19 cellular contexts compared by ENCODE assay signal in the genomic region with DNA sequence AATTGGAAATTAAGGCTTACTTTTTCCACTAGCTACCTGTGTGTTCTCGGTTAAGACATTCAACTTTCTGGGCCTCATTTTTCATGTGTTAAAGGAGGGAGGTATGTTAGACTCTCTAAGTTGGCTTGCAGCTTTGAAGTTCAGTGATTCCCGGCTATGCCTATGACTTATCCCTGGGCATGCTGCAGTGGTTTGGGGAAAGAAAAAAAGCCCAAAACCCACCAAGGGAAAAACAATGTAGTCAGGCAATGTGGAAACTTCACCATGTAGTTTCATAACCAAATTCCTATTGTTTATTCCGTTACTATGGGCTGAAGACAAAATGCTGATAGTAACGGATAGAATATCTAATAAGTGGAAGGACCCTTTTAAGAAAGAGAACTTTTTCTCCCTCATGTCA.
DNase-seq lines count a peak whose midpoint lies in the region; ATAC-seq and TF ChIP-seq lines count a peak whose summit lies in the region.
"Had no signal": no experiment of that assay in that cellular context is flagged by ENCODE, and none has a peak within 500 bp of the region (broad histone marks: within the 10 kb centered on the region; RNA-seq: fewer than 3 reads in every experiment).

No MANE protein-coding gene starts in this region.

- peaks cover 47% of the 10 kb centered on the region for H3K4me1 Mint-ChIP-seq in mesothelial cell of epicardium
- H3K4me1 Mint-ChIP-seq: CD14-positive monocyte had no signal

- H3K9me3 Mint-ChIP-seq in mesothelial cell of epicardium: peaks cover 4% of the 10 kb centered on the region

- TF ChIP-seq CTCF in fibroblast of mammary gland (conservative IDR thresholded peaks at IDR 0.05; ENCODE audit: control insufficient read depth, insufficient read depth, low read depth, low read length) (no peak), mesothelial cell of epicardium (IDR thresholded peaks at IDR 0.05; ENCODE audit: unreplicated experiment) (no peak)

- no peak overlapping the region for H3K9ac ChIP-seq in adipocyte (ENCODE audit: low read length)

- H3K36me3 ChIP-seq in adipocyte (ENCODE audit: control insufficient read depth, insufficient read depth, low read length, severe bottlenecking): no peaks in the 10 kb centered on the region

- H3K4me1 ChIP-seq in adipocyte (ENCODE audit: control insufficient read depth, insufficient read depth, low read length): peaks cover 39% of the 10 kb centered on the region
- H3K4me1 ChIP-seq: A549, Caco-2 had no signal

- no peak overlapping the region for H3K4me3 Mint-ChIP-seq in mesothelial cell of epicardium
- H3K4me3 Mint-ChIP-seq: CD14-positive monocyte had no signal

- no peaks in the 10 kb centered on the region for H3K27me3 ChIP-seq in adipocyte (replicated peaks; ENCODE audit: control insufficient read depth, insufficient read depth, low read length)

- peak overlapping the region; percentile 58 for H3K27ac Mint-ChIP-seq in mesothelial cell of epicardium
- H3K27ac Mint-ChIP-seq: CD14-positive monocyte had no signal

- ATAC-seq in GM19452 (IDR thresholded peaks at IDR 0.05; ENCODE audit: unreplicated experiment): no peak
- no peak for ATAC-seq in HG03521 (IDR thresholded peaks at IDR 0.05; ENCODE audit: unreplicated experiment)
- ATAC-seq: A549, K562, Panc1 had no signal

- peaks cover 1% of the 10 kb centered on the region for H3K36me3 Mint-ChIP-seq in mesothelial cell of epicardium
- H3K36me3 Mint-ChIP-seq: CD14-positive monocyte had no signal

- DNase-seq in adipocyte (ENCODE audit: low read depth): no peak
- peak; percentile 26 for DNase-seq in fibroblast of mammary gland (ENCODE audit: low read depth)
- DNase-seq in mesothelial cell of epicardium (ENCODE audit: low spot score in 2 of 2, unreplicated experiment in 2 of 2): no peak
- DNase-seq in stromal cell of bone marrow (ENCODE audit: low read depth): peak; percentile 53
- DNase-seq in AG08396 (ENCODE audit: low spot score): no peak
- DNase-seq: AML-193, Caco-2, DMS153, GOT3, NCI-H1417, NCI-H2081, NCI-H510A, NCI-H774 had no signal

- H3K27me3 Mint-ChIP-seq in mesothelial cell of epicardium (ENCODE audit: low read depth): no peaks in the 10 kb centered on the region

- no peaks in the 10 kb centered on the region for H3K9me3 ChIP-seq in adipocyte (ENCODE audit: control insufficient read depth, low read length)
- H3K9me3 ChIP-seq: A549, Caco-2 had no signal

- H3K4me3 ChIP-seq in adipocyte (ENCODE audit: low read length) (peak overlapping the region; percentile 50), fibroblast of mammary gland (ENCODE audit: control insufficient read depth, low read depth, low read length) (no peak overlapping the region)
- H3K4me3 ChIP-seq: A549, K562 had no signal

Comparison
In these comparisons a context has a peak if more than half of its experiments do, and no peak if none do; other contexts are left out.
1. DNase-seq: peak in fibroblast of mammary gland (single experiment) and stromal cell of bone marrow (single experiment); none in adipocyte (single experiment), mesothelial cell of epicardium (0 of 2) and AG08396 (single experiment).